In genomic region chrX:103385283-103385830, GRCh38 we compare ENCODE assay signal across 11 cellular contexts. TPM values are rescaled to one million over a fixed set of nuclear protein-coding genes. Genes with fewer than 3 reads are reported as not detected.
A peak's percentile ranks its signal among the peaks of the same experiment; 100 is the strongest.
DNase-seq lines count a peak whose midpoint lies in the region; ATAC-seq, FAIRE-seq and TF ChIP-seq lines count a peak whose summit lies in the region.
"Not testable (repeated sequence)": the region's sequence is repeated elsewhere in the genome, so short reads cannot be mapped to it uniquely, and the experiment has no call there.
"Had no signal": no experiment of that assay in that cellular context is flagged by ENCODE, and none has a peak within 500 bp of the region (broad histone marks: within the 10 kb centered on the region; RNA-seq: fewer than 3 reads in every experiment).

No MANE protein-coding gene starts in this region.

- intact Hi-C loops in K562 (cut with micrococcal nuclease): not testable (repeated sequence)

- POLR2A ChIA-PET in K562 (lab: Yijun Ruan, JAX): not testable (repeated sequence)

- not testable (repeated sequence) for H2AFZ ChIP-seq in K562 (ENCODE audit: low read depth, low read length)

- not testable (repeated sequence) for TF ChIP-seq CTCF in K562 (IDR thresholded peaks at IDR 0.05 in 2 of 3, conservative IDR thresholded peaks at IDR 0.05 in 1 of 3; ENCODE audit: insufficient read depth in 2 of 3, low read depth in 1 of 3, low read length in 3 of 3); choroid plexus epithelial cell (conservative IDR thresholded peaks at IDR 0.05; ENCODE audit: low read depth, low read length); fibroblast of pulmonary artery (IDR thresholded peaks at IDR 0.05; ENCODE audit: low read length, missing control alignments); thoracic aorta (IDR thresholded peaks at IDR 0.05)

- BruUV-seq in K562 (replicated peaks; lab: Mats Ljungman, UMichigan): not testable (repeated sequence)

- WGBS in K562 (ENCODE audit: insufficient coverage, low coverage, missing lambda C conversion rate): 14% methylated on average over 5 of the region's 5 CpGs

- not testable (repeated sequence) for H3K79me2 ChIP-seq in K562 (ENCODE audit: control insufficient read depth, insufficient read depth, low read length)

- CTCF ChIA-PET in K562 (lab: Yijun Ruan, JAX; ENCODE audit: low intra/inter-chr PET ratio): not testable (repeated sequence)

- not testable (repeated sequence) for H3K4me1 ChIP-seq in K562 (replicated peaks in 1 of 2; ENCODE audit: control insufficient read depth in 2 of 2, insufficient read depth in 2 of 2, low read length in 2 of 2); thoracic aorta (ENCODE audit: control insufficient read depth in 1 of 2, low read depth in 2 of 2)

- H3K9me3 ChIP-seq in K562 (replicated peaks; ENCODE audit: control insufficient read depth, insufficient read depth, low read depth, low read length); thoracic aorta: not testable (repeated sequence)

- ATAC-seq in K562; thoracic aorta (ENCODE audit: insufficient number of reproducible peaks, low FRiP score, low read depth): not testable (repeated sequence)

- not testable (repeated sequence) for H3K4me2 ChIP-seq in K562 (ENCODE audit: insufficient read depth, low read length)

- DNase-seq in LHCN-M2 (ENCODE audit: low read depth) (peak; percentile 36), choroid plexus epithelial cell (ENCODE audit: low read depth) (peak; percentile 83), fibroblast of pulmonary artery (ENCODE audit: low read depth) (peak; percentile 80), iris pigment epithelial cell (ENCODE audit: low read depth) (peak; percentile 71), renal cortical epithelial cell (ENCODE audit: low read depth) (peak; percentile 78)
- DNase-seq in K562 (ENCODE audit: extremely low read depth in 1 of 4, low spot score in 3 of 4); thoracic aorta (ENCODE audit: low spot score): not testable (repeated sequence)

- H3K36me3 ChIP-seq in K562 (ENCODE audit: control insufficient read depth, insufficient read depth, low read length); thoracic aorta: not testable (repeated sequence)

- FAIRE-seq in K562 (lab: Jason Lieb, UNC): not testable (repeated sequence)

- TF ChIP-seq EP300 in K562 (IDR thresholded peaks at IDR 0.05; ENCODE audit: low read length): not testable (repeated sequence)

- not testable (repeated sequence) for H3K9ac ChIP-seq in K562 (ENCODE audit: insufficient read depth in 1 of 2, low read depth in 2 of 2, low read length in 2 of 2)

- in situ Hi-C loops in K562 (cut with MboI): not testable (repeated sequence)

- not testable (repeated sequence) for H3K27me3 ChIP-seq in K562 (ENCODE audit: control insufficient read depth in 2 of 2, insufficient read depth in 2 of 2, low read length in 2 of 2); thoracic aorta (replicated peaks; ENCODE audit: insufficient read depth)

- H3K9me1 ChIP-seq in K562 (ENCODE audit: control insufficient read depth, insufficient read depth, low read length): not testable (repeated sequence)

- H3K27ac ChIP-seq in K562 (ENCODE audit: extremely low read depth, low read depth, low read length): not testable (repeated sequence)
- peak overlapping the region; percentile 35 to 47 for H3K27ac ChIP-seq in thoracic aorta

- H4K20me1 ChIP-seq in K562 (replicated peaks; ENCODE audit: control insufficient read depth, insufficient read depth, low read length): not testable (repeated sequence)

- not testable (repeated sequence) for TF ChIP-seq POLR2A in K562 (conservative IDR thresholded peaks at IDR 0.05)

- not testable (repeated sequence) for TF ChIP-seq RAD21 in K562 (CRISPR knock-in tag; conservative IDR thresholded peaks at IDR 0.05 in 1 of 2, IDR thresholded peaks at IDR 0.05 in 1 of 2)

- not testable (repeated sequence) for H3K4me3 ChIP-seq in K562; choroid plexus epithelial cell (ENCODE audit: low read depth, low read length); fibroblast of pulmonary artery (replicated peaks; ENCODE audit: low read depth, low read length); thoracic aorta

TF ChIP-seq in K562, 482 proteins besides CTCF, POLR2A, EP300 and RAD21 (continues in another document):
- TF ChIP-seq DDX20 (tag; IDR thresholded peaks at IDR 0.05; ENCODE audit: low read depth): 0 out of 2 replicates have a peak, but pooled peaks have one; percentile 44

RNA-seq across cellular contexts. Expression of gene BEX3, which starts 9.0 kb away (rescaled TPM):
- total RNA-seq in LHCN-M2 (2014; rRNA removed) (354 and 380 TPM in 2 replicates), K562 (2014; rRNA removed) (not detected in 2 replicates), K562 (2014; rRNA removed; fragmentation: Illumina TruSeq; extraction: Trizol) (not detected in 2 replicates), K562 (2015; rRNA removed; fragmentation: Illumina TruSeq; extraction: Trizol) (not detected in 2 replicates), K562 (2021) (0.47 and 0.58 TPM in 2 replicates), renal cortical epithelial cell (155 and 424 TPM in 2 replicates), thoracic aorta (100 to 1,000 TPM; 127 to 136 TPM)
- polyA plus RNA-seq in LHCN-M2 (2012): 625 TPM
- total RNA-seq in K562 (2011; cell fraction: chromatin; rRNA removed; ENCODE audit: low replicate concordance): not detected in 2 replicates
- not detected in 2 replicates for total RNA-seq in K562 (2011; cell fraction: nucleolus; rRNA removed)
- total RNA-seq in K562 (2011; cell fraction: nucleoplasm; rRNA removed): not detected in 2 replicates
- polyA plus RNA-seq in K562 (2011; rRNA removed) (not detected in 2 replicates), K562 (2014; fragmentation: Illumina TruSeq; extraction: Trizol) (not detected in 2 replicates), K562 (2014; fragmentation: Nextera tagmentation; extraction: Ambion mirVana) (not detected), K562 (2014; rRNA removed) (0.21 TPM in 1 of 2 replicates, not detected in the other)
- polyA plus RNA-seq in K562 (2011; cell fraction: cytosol; rRNA removed): 0.09 TPM in 1 of 2 replicates, not detected in the other
- polyA plus RNA-seq in K562 (2011; cell fraction: nucleus; rRNA removed): not detected in 2 replicates
- not detected in 2 replicates for polyA plus RNA-seq in K562 (2012)
- polyA minus RNA-seq in K562 (2011; rRNA and poly(A)+ RNA removed): not detected in 2 replicates
- not detected in 2 replicates for polyA minus RNA-seq in K562 (2011; cell fraction: cytosol; rRNA and poly(A)+ RNA removed)
- not detected in 2 replicates for polyA minus RNA-seq in K562 (2011; cell fraction: nucleus; rRNA and poly(A)+ RNA removed)
- total RNA-seq: HT-29 had no signal

RNA-seq across cellular contexts. Expression of gene TCEAL9, which starts 29.1 kb away (rescaled TPM):
- 224 and 277 TPM in 2 replicates for total RNA-seq in LHCN-M2 (2014; rRNA removed)
- 156 TPM for polyA plus RNA-seq in LHCN-M2 (2012)
- 3.8 and 12.7 TPM in 2 replicates for total RNA-seq in K562 (2011; cell fraction: chromatin; rRNA removed; ENCODE audit: low replicate concordance)
- 3.2 and 3.8 TPM in 2 replicates for total RNA-seq in K562 (2011; cell fraction: nucleolus; rRNA removed)
- total RNA-seq in K562 (2011; cell fraction: nucleoplasm; rRNA removed): 5.1 and 6.3 TPM in 2 replicates
- 32.3 and 43.3 TPM in 2 replicates for total RNA-seq in K562 (2014; rRNA removed)
- 69.6 and 74.1 TPM in 2 replicates for total RNA-seq in K562 (2014; rRNA removed; fragmentation: Illumina TruSeq; extraction: Trizol)
- total RNA-seq in K562 (2015; rRNA removed; fragmentation: Illumina TruSeq; extraction: Trizol): 63.0 and 64.5 TPM in 2 replicates
- total RNA-seq in K562 (2021): 16.2 and 19.5 TPM in 2 replicates
- polyA plus RNA-seq in K562 (2011; rRNA removed): 24.9 and 28.8 TPM in 2 replicates
- polyA plus RNA-seq in K562 (2011; cell fraction: cytosol; rRNA removed): 2.0 and 10.5 TPM in 2 replicates
- polyA plus RNA-seq in K562 (2011; cell fraction: nucleus; rRNA removed): 3.4 and 6.7 TPM in 2 replicates
- 52.1 and 69.8 TPM in 2 replicates for polyA plus RNA-seq in K562 (2012)
- 60.1 and 70.8 TPM in 2 replicates for polyA plus RNA-seq in K562 (2014; fragmentation: Illumina TruSeq; extraction: Trizol)
- 100 to 1,000 TPM in 1 of 2 experiments, 10 to 100 TPM in 1; 96.7 to 106 TPM for polyA plus RNA-seq in K562 (2014; fragmentation: Nextera tagmentation; extraction: Ambion mirVana)
- 67.1 and 83.4 TPM in 2 replicates for polyA plus RNA-seq in K562 (2014; rRNA removed)
- 8.9 and 9.9 TPM in 2 replicates for polyA minus RNA-seq in K562 (2011; rRNA and poly(A)+ RNA removed)
- polyA minus RNA-seq in K562 (2011; cell fraction: cytosol; rRNA and poly(A)+ RNA removed): 2.5 and 4.1 TPM in 2 replicates
- 1.5 and 5.6 TPM in 2 replicates for polyA minus RNA-seq in K562 (2011; cell fraction: nucleus; rRNA and poly(A)+ RNA removed)
- total RNA-seq in renal cortical epithelial cell: 123 and 164 TPM in 2 replicates
- total RNA-seq in thoracic aorta: 100 to 1,000 TPM in 1 of 2 donors, 10 to 100 TPM in 1; 70.4 to 118 TPM

RNA-seq across cellular contexts. Expression of gene TCEAL7, which starts 55.3 kb away (rescaled TPM):
- 61.0 and 66.2 TPM in 2 replicates for total RNA-seq in LHCN-M2 (2014; rRNA removed)
- 27.8 TPM for polyA plus RNA-seq in LHCN-M2 (2012)
- not detected in 2 replicates for total RNA-seq in K562 (2011; cell fraction: chromatin; rRNA removed; ENCODE audit: low replicate concordance)
- total RNA-seq in K562 (2011; cell fraction: nucleolus; rRNA removed): not detected in 2 replicates
- total RNA-seq in K562 (2011; cell fraction: nucleoplasm; rRNA removed): not detected in 2 replicates
- total RNA-seq in K562 (2014; rRNA removed): not detected in 2 replicates
- total RNA-seq in K562 (2014; rRNA removed; fragmentation: Illumina TruSeq; extraction: Trizol): 0.18 and 0.22 TPM in 2 replicates
- total RNA-seq in K562 (2015; rRNA removed; fragmentation: Illumina TruSeq; extraction: Trizol): 0.15 TPM in 1 of 2 replicates, not detected in the other
- total RNA-seq in K562 (2021): 0.13 TPM in 1 of 2 replicates, not detected in the other
- polyA plus RNA-seq in K562 (2011; rRNA removed): 0.10 TPM in 1 of 2 replicates, not detected in the other
- 0.09 TPM in 1 of 2 replicates, not detected in the other for polyA plus RNA-seq in K562 (2011; cell fraction: cytosol; rRNA removed)
- not detected in 2 replicates for polyA plus RNA-seq in K562 (2011; cell fraction: nucleus; rRNA removed)
- 0.08 and 0.53 TPM in 2 replicates for polyA plus RNA-seq in K562 (2012)
- 0.26 TPM in 1 of 2 replicates, not detected in the other for polyA plus RNA-seq in K562 (2014; fragmentation: Illumina TruSeq; extraction: Trizol)
- polyA plus RNA-seq in K562 (2014; fragmentation: Nextera tagmentation; extraction: Ambion mirVana): under 1 TPM; 0.07 to 0.34 TPM
- not detected in 2 replicates for polyA plus RNA-seq in K562 (2014; rRNA removed)
- not detected in 2 replicates for polyA minus RNA-seq in K562 (2011; rRNA and poly(A)+ RNA removed)
- polyA minus RNA-seq in K562 (2011; cell fraction: cytosol; rRNA and poly(A)+ RNA removed): not detected in 2 replicates
- not detected in 2 replicates for polyA minus RNA-seq in K562 (2011; cell fraction: nucleus; rRNA and poly(A)+ RNA removed)
- 2.8 and 8.2 TPM in 2 replicates for total RNA-seq in renal cortical epithelial cell
- total RNA-seq in thoracic aorta: 10 to 100 TPM in 1 of 2 donors, 1 to 10 TPM in 1; 2.8 to 12.2 TPM
- total RNA-seq: Calu3; CD4-positive, alpha-beta memory T cell; HT-29 had no signal
- polyA plus RNA-seq: CD14-positive monocyte; CD4-positive, alpha-beta memory T cell had no signal

Comparison
In these comparisons a context has a peak if more than half of its experiments do, and no peak if none do; other contexts are left out.
1. RNA of gene BEX3, which starts 9.0 kb away (total RNA-seq): 155 to 424 TPM in renal cortical epithelial cell, 354 to 380 TPM in LHCN-M2 and 127 to 136 TPM in thoracic aorta; 0.47 to 0.58 TPM in K562; every median in the first group is over 10 times any median in the second.